Comparison of ENCODE assay signal across 14 cellular contexts in the genomic region with DNA sequence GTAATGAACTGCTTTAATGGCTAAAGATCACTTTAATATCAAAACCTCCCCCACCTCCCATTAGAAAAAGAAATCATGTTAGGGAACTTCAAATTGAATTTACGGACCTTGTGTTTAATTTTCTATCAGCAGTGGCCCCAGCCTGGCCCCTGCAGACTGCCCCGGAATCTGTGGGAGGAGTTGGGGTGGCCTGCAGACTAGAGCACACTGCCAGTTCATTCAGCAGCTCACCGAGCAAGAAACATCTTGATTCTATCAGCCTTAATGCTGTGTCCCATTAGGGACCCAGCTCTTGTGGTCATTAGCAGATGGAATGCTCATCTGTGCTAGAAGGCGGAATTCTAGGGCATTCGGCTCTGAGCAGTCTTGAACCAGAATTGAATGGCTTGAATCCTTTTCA. TPM values are rescaled to one million over a fixed set of nuclear protein-coding genes. Genes with fewer than 3 reads are reported as not detected.
DNase-seq lines count a peak whose midpoint lies in the region; ATAC-seq and TF ChIP-seq lines count a peak whose summit lies in the region.
"Had no signal": no experiment of that assay in that cellular context is flagged by ENCODE, and none has a peak within 500 bp of the region (broad histone marks: within the 10 kb centered on the region; RNA-seq: fewer than 3 reads in every experiment).

No MANE protein-coding gene starts in this region.

- intact Hi-C loops in Caco-2 (cut with micrococcal nuclease; ENCODE audit: unreplicated experiment) (no loop called here), sciatic nerve (cut with DNase I) (no loop called here)

- H3K4me3 ChIP-seq in Caco-2 (ENCODE audit: low read depth, low read length) (no peak overlapping the region), fibroblast of the aortic adventitia (ENCODE audit: low read depth, low read length) (no peak overlapping the region)

- H3K4me1 Mint-ChIP-seq in Caco-2 (ENCODE audit: low read depth, unreplicated experiment): peaks cover 50% of the 10 kb centered on the region
- H3K4me1 Mint-ChIP-seq: activated naive CD4-positive, alpha-beta T cell treated with anti-CD3 and anti-CD28 coated beads, Interleukin-2, amount 10 ng/mL, durations not matched to agents 7 days and 5 days had no signal

- H3K27ac Mint-ChIP-seq in Caco-2 (ENCODE audit: unreplicated experiment): peak overlapping the region; percentile 98
- H3K27ac Mint-ChIP-seq: activated naive CD4-positive, alpha-beta T cell treated with anti-CD3 and anti-CD28 coated beads, Interleukin-2, amount 10 ng/mL, durations not matched to agents 7 days and 5 days had no signal

- peak overlapping the region; percentile 29 for H3K4me3 Mint-ChIP-seq in Caco-2 (ENCODE audit: unreplicated experiment)
- H3K4me3 Mint-ChIP-seq: activated naive CD4-positive, alpha-beta T cell treated with anti-CD3 and anti-CD28 coated beads, Interleukin-2, amount 10 ng/mL, durations not matched to agents 7 days and 5 days had no signal

- BruUV-seq in Caco-2 (replicated peaks; lab: Mats Ljungman, UMichigan): no TSS peak

- in situ Hi-C loops in KBM-7 (cut with MboI; ENCODE audit: low pct_unique_long_range_greater_than_20kb, low sequenced_read_pairs): no loop called here

- H3K36me3 ChIP-seq in Caco-2 (ENCODE audit: control insufficient read depth, insufficient read depth, low read length): no peaks in the 10 kb centered on the region

- POLR2A ChIA-PET in Caco-2 (lab: Charles Lee): no interaction called here

- TF ChIP-seq CTCF in Caco-2 (IDR thresholded peaks at IDR 0.05; ENCODE audit: insufficient read depth in 1 of 2, low read depth in 1 of 2, low read length in 1 of 2, severe bottlenecking in 1 of 2, unreplicated experiment in 1 of 2) (no peak), fibroblast of the aortic adventitia (IDR thresholded peaks at IDR 0.05; ENCODE audit: insufficient read depth, low read length) (no peak)

- H3K27me3 Mint-ChIP-seq in Caco-2 (ENCODE audit: insufficient read depth, unreplicated experiment): no peaks in the 10 kb centered on the region
- H3K27me3 Mint-ChIP-seq: activated naive CD4-positive, alpha-beta T cell treated with anti-CD3 and anti-CD28 coated beads, Interleukin-2, amount 10 ng/mL, durations not matched to agents 7 days and 5 days had no signal

- H3K9me3 ChIP-seq in Caco-2: no peaks in the 10 kb centered on the region

- DNase-seq in Caco-2 (no peak), SK-N-DZ (ENCODE audit: low spot score) (peak; percentile 44), fibroblast of the aortic adventitia (ENCODE audit: low read depth) (peak; percentile 40), sciatic nerve (ENCODE audit: low spot score) (no peak), NOMO-1 (lab: John Stamatoyannopoulos, UW; ENCODE audit: unreplicated experiment in 2 of 2) (no peak), KBM-7 (no peak), NCI-H748 (lab: John Stamatoyannopoulos, UW; ENCODE audit: unreplicated experiment) (no peak)
- DNase-seq: activated naive CD4-positive, alpha-beta T cell treated with anti-CD3 and anti-CD28 coated beads, Interleukin-2, amount 10 ng/mL, durations not matched to agents 7 days and 5 days; C1 segment of cervical spinal cord; cerebellar nuclear complex; NCI-H187 treated with DMSO at 0.1 percent for 48 hours; NCI-H748 treated with DMSO at 0.1 percent for 48 hours; stimulated activated CD4-positive, alpha-beta T cell treated with anti-CD3 and anti-CD28 coated beads, Interleukin-2, amount 100 ng/mL, for 48 hours had no signal

- ATAC-seq in sciatic nerve (peak; percentile 80), esophagus mucosa (no peak)

- CTCF ChIA-PET in Caco-2 (lab: Charles Lee): no interaction called here

- peaks cover 73% of the 10 kb centered on the region for H3K36me3 Mint-ChIP-seq in Caco-2 (ENCODE audit: insufficient read depth, unreplicated experiment)
- H3K36me3 Mint-ChIP-seq: activated naive CD4-positive, alpha-beta T cell treated with anti-CD3 and anti-CD28 coated beads, Interleukin-2, amount 10 ng/mL, durations not matched to agents 7 days and 5 days had no signal

- H3K4me1 ChIP-seq in Caco-2: peaks cover 90% of the 10 kb centered on the region

- H3K27me3 ChIP-seq in Caco-2 (replicated peaks; ENCODE audit: control insufficient read depth, insufficient read depth, low read length): no peaks in the 10 kb centered on the region

- H3K9me3 Mint-ChIP-seq in Caco-2 (ENCODE audit: unreplicated experiment): no peaks in the 10 kb centered on the region
- H3K9me3 Mint-ChIP-seq: activated naive CD4-positive, alpha-beta T cell treated with anti-CD3 and anti-CD28 coated beads, Interleukin-2, amount 10 ng/mL, durations not matched to agents 7 days and 5 days had no signal

RNA-seq across cellular contexts. Expression of gene FLNB, which starts 54.2 kb away (rescaled TPM):
- 315 and 331 TPM in 2 replicates for total RNA-seq in Caco-2 (2022)
- 23.1 and 24.2 TPM in 2 replicates for polyA plus RNA-seq in SK-N-DZ (2014; cell fraction: cytosol; rRNA removed)
- 22.6 and 25.4 TPM in 2 replicates for polyA plus RNA-seq in SK-N-DZ (2014; cell fraction: nucleus; rRNA removed)
- total RNA-seq in fibroblast of the aortic adventitia (ENCODE audit: low replicate concordance): 44.0 and 69.0 TPM in 2 replicates
- 514 TPM for total RNA-seq in sciatic nerve
- total RNA-seq in esophagus mucosa: 124 TPM

Comparison
In these comparisons a context has a peak if more than half of its experiments do, and no peak if none do; other contexts are left out.
1. DNase-seq: peak in SK-N-DZ (single experiment) and fibroblast of the aortic adventitia (single experiment); none in Caco-2 (0 of 2), sciatic nerve (single experiment), NOMO-1 (0 of 2), KBM-7 (single experiment) and NCI-H748 (single experiment).